9 cellular contexts compared by ENCODE assay signal in genomic region chr3:190183121-190183520, GRCh38.
DNase-seq lines count a peak whose midpoint lies in the region; ATAC-seq, FAIRE-seq and TF ChIP-seq lines count a peak whose summit lies in the region.
"Had no signal": no experiment of that assay in that cellular context is flagged by ENCODE, and none has a peak within 500 bp of the region (broad histone marks: within the 10 kb centered on the region; RNA-seq: fewer than 3 reads in every experiment).

No MANE protein-coding gene starts in this region.

- H3K27ac Mint-ChIP-seq in nephron = peak overlapping the region in 2 of 3 experiments; percentile 40 to 46
- H3K27ac Mint-ChIP-seq in stimulated activated naive CD8-positive, alpha-beta T cell treated with anti-CD3 and anti-CD28 coated beads, Interleukin-15, amount 100 ng/mL, for 72 hours = no peak overlapping the region
- H3K27ac Mint-ChIP-seq: immature natural killer cell had no signal

- H3K9me3 Mint-ChIP-seq in nephron = no peaks in the 10 kb centered on the region
- H3K9me3 Mint-ChIP-seq in stimulated activated naive CD8-positive, alpha-beta T cell treated with anti-CD3 and anti-CD28 coated beads, Interleukin-15, amount 100 ng/mL, for 72 hours = no peaks in the 10 kb centered on the region

- H3K36me3 ChIP-seq in bronchial epithelial cell (ENCODE audit: control insufficient read depth, insufficient read depth, low read length) = no peaks in the 10 kb centered on the region

- DNase-seq in EH (ENCODE audit: low read depth) (peak; percentile 97), M059J (ENCODE audit: low read depth) (peak; percentile 97), bronchial epithelial cell (ENCODE audit: low read depth) (peak; percentile 97), NCI-H2227 (lab: John Stamatoyannopoulos, UW; ENCODE audit: unreplicated experiment) (no peak), NCI-H1436 (lab: John Stamatoyannopoulos, UW) (no peak), sciatic nerve (ENCODE audit: low spot score) (no peak)
- no peak for DNase-seq in stimulated activated naive CD8-positive, alpha-beta T cell treated with anti-CD3 and anti-CD28 coated beads, Interleukin-15, amount 100 ng/mL, for 72 hours
- DNase-seq: immature natural killer cell had no signal

- peak; percentile 66 for FAIRE-seq in bronchial epithelial cell (lab: Jason Lieb, UNC)

- H3K4me3 Mint-ChIP-seq in nephron = no peak overlapping the region
- no peak overlapping the region for H3K4me3 Mint-ChIP-seq in stimulated activated naive CD8-positive, alpha-beta T cell treated with anti-CD3 and anti-CD28 coated beads, Interleukin-15, amount 100 ng/mL, for 72 hours
- H3K4me3 Mint-ChIP-seq: immature natural killer cell had no signal

- H3K36me3 Mint-ChIP-seq in nephron (ENCODE audit: low read depth) = no peaks in the 10 kb centered on the region
- H3K36me3 Mint-ChIP-seq: immature natural killer cell had no signal

- no peak for ATAC-seq in stimulated activated naive CD8-positive, alpha-beta T cell treated with anti-CD3 and anti-CD28 coated beads, Interleukin-15, amount 100 ng/mL, for 72 hours
- ATAC-seq in sciatic nerve = no peak

- no peak for TF ChIP-seq CTCF in bronchial epithelial cell (IDR thresholded peaks at IDR 0.05; ENCODE audit: insufficient read depth, low read length, severe bottlenecking)
- TF ChIP-seq CTCF in nephron (IDR thresholded peaks at IDR 0.05; ENCODE audit: unreplicated experiment in 3 of 3) = no peak

- no peaks in the 10 kb centered on the region for H3K4me1 Mint-ChIP-seq in nephron
- no peaks in the 10 kb centered on the region for H3K4me1 Mint-ChIP-seq in stimulated activated naive CD8-positive, alpha-beta T cell treated with anti-CD3 and anti-CD28 coated beads, Interleukin-15, amount 100 ng/mL, for 72 hours
- H3K4me1 Mint-ChIP-seq: immature natural killer cell had no signal

- no peak overlapping the region for H3K4me3 ChIP-seq in bronchial epithelial cell (ENCODE audit: low read depth, low read length)

- no peaks in the 10 kb centered on the region for H3K27me3 ChIP-seq in bronchial epithelial cell (ENCODE audit: control insufficient read depth, insufficient read depth, low read length)

- intact Hi-C loops in sciatic nerve (cut with DNase I) = no loop called here

- H3K27me3 Mint-ChIP-seq in nephron (ENCODE audit: low read depth) = no peaks in the 10 kb centered on the region
- H3K27me3 Mint-ChIP-seq in stimulated activated naive CD8-positive, alpha-beta T cell treated with anti-CD3 and anti-CD28 coated beads, Interleukin-15, amount 100 ng/mL, for 72 hours = peaks cover 12% of the 10 kb centered on the region

Comparison
In these comparisons a context has a peak if more than half of its experiments do, and no peak if none do; other contexts are left out.
1. DNase-seq: peak in EH (single experiment), M059J (single experiment) and bronchial epithelial cell (single experiment); none in NCI-H2227 (single experiment), stimulated activated naive CD8-positive, alpha-beta T cell treated with anti-CD3 and anti-CD28 coated beads, Interleukin-15, amount 100 ng/mL, for 72 hours (0 of 2), NCI-H1436 (single experiment) and sciatic nerve (single experiment).
2. H3K27ac Mint-ChIP-seq: peak in nephron (2 of 3); none in stimulated activated naive CD8-positive, alpha-beta T cell treated with anti-CD3 and anti-CD28 coated beads, Interleukin-15, amount 100 ng/mL, for 72 hours (0 of 2).